15 cellular contexts compared by ENCODE assay signal in genomic region chr11:74682731-74683278, GRCh38. TPM values are rescaled to one million over a fixed set of nuclear protein-coding genes. Genes with fewer than 3 reads are reported as not detected.
DNase-seq lines count a peak whose midpoint lies in the region; ATAC-seq, FAIRE-seq and TF ChIP-seq lines count a peak whose summit lies in the region.
"Had no signal": no experiment of that assay in that cellular context is flagged by ENCODE, and none has a peak within 500 bp of the region (broad histone marks: within the 10 kb centered on the region; RNA-seq: fewer than 3 reads in every experiment).

No MANE protein-coding gene starts in this region.

- peaks cover 9% of the 10 kb centered on the region for H3K9me1 ChIP-seq in IMR-90 (ENCODE audit: insufficient read depth, low read length)

- no peaks in the 10 kb centered on the region for H3K79me2 ChIP-seq in H1 (ENCODE audit: control insufficient read depth in 1 of 2, insufficient read depth in 2 of 2, low read length in 2 of 2)

- peaks cover 3% of the 10 kb centered on the region; the same call in 1 of the 2 replicates for H3K9me3 ChIP-seq in IMR-90 (ENCODE audit: control insufficient read depth, insufficient read depth, low read length)
- no peaks in the 10 kb centered on the region for H3K9me3 ChIP-seq in H1 (ENCODE audit: insufficient read depth in 2 of 2, low read depth in 1 of 2, low read length in 1 of 2)
- H3K9me3 ChIP-seq in mesenchymal stem cell (ENCODE audit: control insufficient read depth, low read length), result no peaks in the 10 kb centered on the region
- H3K9me3 ChIP-seq in stomach, result no peaks in the 10 kb centered on the region
- H3K9me3 ChIP-seq: Caco-2 had no signal

- no peak for TF ChIP-seq CTCF in IMR-90 (conservative IDR thresholded peaks at IDR 0.05; ENCODE audit: low read depth, low read length)
- TF ChIP-seq CTCF in H1 (IDR thresholded peaks at IDR 0.05; ENCODE audit: control extremely low read depth in 1 of 3, insufficient read depth in 1 of 3, low read depth in 1 of 3, low read length in 3 of 3), result no peak
- no peak for TF ChIP-seq CTCF in stomach (IDR thresholded peaks at IDR 0.05)

- FAIRE-seq in H1 (lab: Jason Lieb, UNC), result no peak

- dilution Hi-C loops in IMR-90 (cut with HindIII; ENCODE audit: low sequenced_read_pairs, unreplicated experiment), result no loop called here

- H2BK5ac ChIP-seq in IMR-90 (ENCODE audit: low read depth, low read length, poor library complexity, severe bottlenecking) (no peak overlapping the region), H1 (ENCODE audit: low read depth, low read length) (no peak overlapping the region), mesenchymal stem cell (ENCODE audit: low read depth, low read length, poor library complexity, severe bottlenecking) (no peak overlapping the region)

- no peak overlapping the region for H3K4me3 ChIP-seq in IMR-90 (ENCODE audit: insufficient read depth, low read depth, low read length)
- peak overlapping the region; percentile 40 to 64 (median 45) for H3K4me3 ChIP-seq in H1 (ENCODE audit: extremely low read depth in 1 of 4, insufficient read depth in 2 of 4, low read depth in 3 of 4, low read length in 4 of 4)
- peak overlapping the region in 1 of 2 experiments; percentile 58 for H3K4me3 ChIP-seq in mesenchymal stem cell (ENCODE audit: insufficient read depth in 1 of 2, low read depth in 1 of 2, low read length in 2 of 2)
- peak overlapping the region; percentile 35 to 54 (median 48) for H3K4me3 ChIP-seq in stomach

- H3K23ac ChIP-seq in IMR-90 (ENCODE audit: low read depth, low read length), result no peak overlapping the region
- no peak overlapping the region for H3K23ac ChIP-seq in H1 (ENCODE audit: insufficient read length)
- H3K23ac ChIP-seq in mesenchymal stem cell (ENCODE audit: low read length in 2 of 2), result no peak overlapping the region

- H3K4me1 ChIP-seq in IMR-90 (ENCODE audit: control insufficient read depth, insufficient read depth, low read length) (peaks cover 16% of the 10 kb centered on the region), H1 (replicated peaks in 1 of 4; ENCODE audit: control insufficient read depth in 3 of 4, insufficient read depth in 4 of 4, low read length in 3 of 4) (peaks cover 5 to 8% (median 7%) of the 10 kb centered on the region in 4 experiments; a peak in 6 of 7 replicates), mesenchymal stem cell (ENCODE audit: control insufficient read depth, insufficient read depth, low read depth, low read length) (peaks cover 9% of the 10 kb centered on the region), stomach (peaks cover 24 to 40% (median 33%) of the 10 kb centered on the region in 4 donors)
- H3K4me1 ChIP-seq: Caco-2 had no signal

- no peak overlapping the region for H2AK9ac ChIP-seq in IMR-90 (replicated peaks; ENCODE audit: low read depth, low read length, poor library complexity)

- no peak overlapping the region for H3K56ac ChIP-seq in IMR-90 (ENCODE audit: extremely low read depth, insufficient read depth, low read length)
- no peak overlapping the region for H3K56ac ChIP-seq in H1 (replicated peaks; ENCODE audit: insufficient read length, low read depth, low read length)

- H2BK12ac ChIP-seq in H1 (ENCODE audit: low read depth, low read length), result 0 out of 2 replicates have a peak overlapping the region, but pooled peaks have one; percentile 43
- H2BK12ac ChIP-seq in mesenchymal stem cell (ENCODE audit: low read length in 2 of 2), result no peak overlapping the region

- no peak overlapping the region for H2BK20ac ChIP-seq in IMR-90 (ENCODE audit: low read depth, low read length)
- H2BK20ac ChIP-seq in H1 (ENCODE audit: low read length), result no peak overlapping the region

- H3K79me1 ChIP-seq in IMR-90 (ENCODE audit: low read depth in 1 of 2, low read length in 2 of 2) (no peaks in the 10 kb centered on the region), H1 (ENCODE audit: low read depth, low read length) (no peaks in the 10 kb centered on the region), mesenchymal stem cell (replicated peaks; ENCODE audit: low read length, poor library complexity, severe bottlenecking) (no peaks in the 10 kb centered on the region)

- H2BK120ac ChIP-seq in IMR-90 (ENCODE audit: low read depth, low read length) (peak overlapping the region; percentile 11; the same call in 1 of the 2 replicates), H1 (replicated peaks; ENCODE audit: low read depth, low read length) (no peak overlapping the region), mesenchymal stem cell (ENCODE audit: low read depth, low read length) (no peak overlapping the region)

- H3K4me2 ChIP-seq in IMR-90 (ENCODE audit: low read depth, low read length) (no peak overlapping the region), H1 (ENCODE audit: insufficient read depth in 1 of 2, low read depth in 2 of 2, low read length in 2 of 2) (peak overlapping the region; percentile 49 to 72), mesenchymal stem cell (ENCODE audit: low read length, poor library complexity, severe bottlenecking) (peak overlapping the region; percentile 61)

- H4K8ac ChIP-seq in IMR-90 (ENCODE audit: low read depth in 2 of 2, low read length in 2 of 2) (no peak overlapping the region), H1 (ENCODE audit: extremely low read depth, insufficient read depth, low read length) (peak overlapping the region; percentile 81; the same call in 1 of the 2 replicates), mesenchymal stem cell (ENCODE audit: low read length) (peak overlapping the region; percentile 81)

- intact Hi-C loops in IMR-90 (cut with micrococcal nuclease), result no loop called here
- intact Hi-C loops in stomach (cut with DNase I; ENCODE audit: low total_unique reads), result no loop called here

- TF ChIP-seq EP300 in H1 (IDR thresholded peaks at IDR 0.05; ENCODE audit: borderline replicate concordance in 1 of 2, low read depth in 2 of 2, low read length in 2 of 2) (no peak), stomach (IDR thresholded peaks at IDR 0.05) (no peak)

- H3K27ac ChIP-seq in IMR-90 (ENCODE audit: insufficient read depth, low read length), result no peak overlapping the region
- H3K27ac ChIP-seq in H1 (ENCODE audit: low read depth, low read length), result no peak overlapping the region
- H3K27ac ChIP-seq in mesenchymal stem cell (ENCODE audit: low read length, poor library complexity, severe bottlenecking), result no peak overlapping the region
- H3K27ac ChIP-seq in stomach, result peak overlapping the region in 4 of 5 donors; percentile 5 to 85 (median 56)

- no peak overlapping the region for H3K14ac ChIP-seq in IMR-90 (replicated peaks; ENCODE audit: low read depth, low read length)
- no peak overlapping the region for H3K14ac ChIP-seq in H1 (ENCODE audit: insufficient read length)
- H3K14ac ChIP-seq in mesenchymal stem cell (ENCODE audit: low read length in 2 of 2), result no peak overlapping the region

- no TSS peak for BruUV-seq in IMR-90 (replicated peaks; lab: Mats Ljungman, UMichigan)

- H2AFZ ChIP-seq in IMR-90 (replicated peaks; ENCODE audit: low read length, poor library complexity) (no peak overlapping the region), H1 (ENCODE audit: low read length) (peak overlapping the region; percentile 96; the same call in 1 of the 2 replicates), mesenchymal stem cell (ENCODE audit: low read depth, low read length) (no peak overlapping the region)

- no peak overlapping the region for H4K91ac ChIP-seq in IMR-90 (ENCODE audit: insufficient read depth, low read depth, low read length)
- no peak overlapping the region for H4K91ac ChIP-seq in H1 (replicated peaks; ENCODE audit: insufficient read length, low read length)
- no peak overlapping the region for H4K91ac ChIP-seq in mesenchymal stem cell (ENCODE audit: low read length)

- in situ Hi-C loops in IMR-90 (cut with MboI; ENCODE audit: low sequenced_read_pairs), result no loop called here

- TF ChIP-seq RAD21 in IMR-90 (IDR thresholded peaks at IDR 0.05; ENCODE audit: low read length) (no peak), H1 (IDR thresholded peaks at IDR 0.05 in 1 of 2, conservative IDR thresholded peaks at IDR 0.05 in 1 of 2; ENCODE audit: low read depth in 2 of 2, low read length in 2 of 2) (no peak)

- WGBS in IMR-90 (ENCODE audit: extremely low coverage in 2 of 2, insufficient read length in 1 of 2), 2 experiments, result 87% methylated on average over 5 of the region's 14 CpGs; no CpG with 5 or more reads in 1 of the 2 experiments
- 79% methylated on average over 14 of the region's 14 CpGs; no CpG with 5 or more reads in 1 of the 2 experiments for WGBS in H1 (ENCODE audit: extremely low coverage in 1 of 2, insufficient coverage in 1 of 2, insufficient read length in 1 of 2, insufficient replicate concordance in 2 of 2, low coverage in 1 of 2, low lambda C conversion rate in 2 of 2, missing lambda C conversion rate in 1 of 2), 2 experiments
- WGBS in mesenchymal stem cell, result 88% methylated on average over 14 of the region's 14 CpGs
- WGBS in stomach, 5 donors, result 86 to 92% (median 89%) methylated on average over 14 of the region's 14 CpGs

- DNase-seq in IMR-90 (no peak), H1 (ENCODE audit: low read depth in 1 of 2, low spot score in 2 of 2) (no peak), mesenchymal stem cell (no peak), stomach (no peak), MV-4-11 (lab: John Stamatoyannopoulos, UW) (no peak), erythroblast (lab: John Stamatoyannopoulos, UW) (no peak)
- DNase-seq: activated CD4-positive, alpha-beta T cell treated with anti-CD3 and anti-CD28 coated beads, Interleukin-2, amount 10 ng/mL, durations not matched to agents 7 days and 5 days; NCI-H1048 had no signal

- no peak overlapping the region; the same call in 1 of the 2 replicates for H2AK5ac ChIP-seq in IMR-90 (ENCODE audit: low read depth, low read length)
- no peak overlapping the region for H2AK5ac ChIP-seq in H1 (ENCODE audit: low read depth, low read length)
- H2AK5ac ChIP-seq in mesenchymal stem cell (ENCODE audit: low read length, severe bottlenecking), result no peak overlapping the region

- ATAC-seq in IMR-90 (ENCODE audit: low read depth) (no peak), HG03520 (IDR thresholded peaks at IDR 0.05; ENCODE audit: unreplicated experiment) (no peak), GM18519 (IDR thresholded peaks at IDR 0.05; ENCODE audit: low FRiP score, unreplicated experiment) (no peak)
- ATAC-seq: activated naive CD8-positive, alpha-beta T cell treated with anti-CD3 and anti-CD28 coated beads, Interleukin-2, amount 50 U/mL, for 24 hours; stimulated activated memory B cell treated with anti-CD40 and anti-IgM and Interleukin-4, amounts not matched to agents 10 μg/mL and 1 μg/mL and 100 μg/mL, for 72 hours had no signal

- H4K20me1 ChIP-seq in IMR-90 (ENCODE audit: insufficient read depth, low read length) (no peaks in the 10 kb centered on the region), H1 (replicated peaks in 1 of 2; ENCODE audit: control insufficient read depth in 1 of 2, insufficient read depth in 2 of 2, low read length in 2 of 2) (no peaks in the 10 kb centered on the region)

- CTCF ChIA-PET in IMR-90 (lab: Yijun Ruan, JAX) (interaction anchor here (0.7 kb wide), 1 partner anchor 68 kb away, joined by 3 read pairs; no protein-coding TSS in a partner anchor), H1 (lab: Charles Lee; ENCODE audit: partially characterized antibody) (interaction anchor here (1.0 to 10.2 kb wide), 15 partner anchors 9 to 308 kb away, joined by 3 to 72 read pairs (median 3); no protein-coding TSS in a partner anchor)

- H3K18ac ChIP-seq in IMR-90 (ENCODE audit: low read depth, low read length), result no peak overlapping the region; the same call in 1 of the 2 replicates
- H3K18ac ChIP-seq in H1 (ENCODE audit: extremely low read depth, low read length), result no peak overlapping the region
- no peak overlapping the region for H3K18ac ChIP-seq in mesenchymal stem cell (ENCODE audit: low read depth in 1 of 2, low read length in 2 of 2)

- POLR2A ChIA-PET in IMR-90 (lab: Charles Lee; ENCODE audit: unreplicated experiment), result no interaction called here
- POLR2A ChIA-PET in H1 (lab: Charles Lee; ENCODE audit: partially characterized antibody), result interaction anchor here (0.8 to 1.7 kb wide), 2 partner anchors 15 to 49 kb away, joined by 3 to 4 read pairs; partner anchors contain the start of gene CHRDL2

- H4K5ac ChIP-seq in IMR-90 (ENCODE audit: low read depth, low read length) (no peak overlapping the region; the same call in 1 of the 2 replicates), H1 (ENCODE audit: insufficient read length, low read depth, low read length) (no peak overlapping the region)

- no peaks in the 10 kb centered on the region for H3K23me2 ChIP-seq in H1 (ENCODE audit: low read depth, low read length)

- no peak for TF ChIP-seq POLR2A in IMR-90 (IDR thresholded peaks at IDR 0.05; ENCODE audit: low read depth, low read length)
- TF ChIP-seq POLR2A in H1 (IDR thresholded peaks at IDR 0.05; ENCODE audit: control extremely low read depth in 1 of 2, low read depth in 2 of 2, low read length in 2 of 2), result no peak
- TF ChIP-seq POLR2A in stomach (IDR thresholded peaks at IDR 0.05), result no peak
- no peak for TF ChIP-seq POLR2A in erythroblast (IDR thresholded peaks at IDR 0.05; ENCODE audit: low read length)

- H3K27me3 ChIP-seq in IMR-90 (ENCODE audit: control insufficient read depth, insufficient read depth, low read length) (no peaks in the 10 kb centered on the region), H1 (replicated peaks in 1 of 4; ENCODE audit: control insufficient read depth in 3 of 4, extremely low read depth in 1 of 4, insufficient read depth in 3 of 4, low read length in 3 of 4) (peaks cover 0 to 12% (median 7%) of the 10 kb centered on the region in 4 experiments; a peak in 5 of 7 replicates), mesenchymal stem cell (ENCODE audit: control insufficient read depth in 1 of 2, insufficient read depth in 1 of 2, low read length in 2 of 2) (peaks cover 0 to 5% of the 10 kb centered on the region in 2 experiments), stomach (peaks cover 0 to 16% (median 6%) of the 10 kb centered on the region in 3 donors)

- no peaks in the 10 kb centered on the region for H3K36me3 ChIP-seq in IMR-90 (ENCODE audit: control insufficient read depth, insufficient read depth, low read length)
- H3K36me3 ChIP-seq in H1 (ENCODE audit: control insufficient read depth in 2 of 4, insufficient read depth in 4 of 4, low read length in 3 of 4), result no peaks in the 10 kb centered on the region
- no peaks in the 10 kb centered on the region for H3K36me3 ChIP-seq in mesenchymal stem cell (ENCODE audit: control insufficient read depth in 1 of 2, insufficient read depth in 2 of 2, low read depth in 1 of 2, low read length in 2 of 2)
- H3K36me3 ChIP-seq in stomach, result no peaks in the 10 kb centered on the region

- 0 out of 2 replicates have a peak overlapping the region, but pooled peaks have one; percentile 19 for H3K4ac ChIP-seq in IMR-90 (ENCODE audit: low read depth, low read length)
- no peak overlapping the region for H3K4ac ChIP-seq in H1 (replicated peaks; ENCODE audit: insufficient read length, low read depth, low read length)
- H3K4ac ChIP-seq in mesenchymal stem cell (ENCODE audit: low read depth in 1 of 2, low read length in 2 of 2), result no peak overlapping the region

- H2BK15ac ChIP-seq in IMR-90 (ENCODE audit: low read depth, low read length) (peak overlapping the region; percentile 15; the same call in 1 of the 3 replicates), H1 (ENCODE audit: low read length) (no peak overlapping the region), mesenchymal stem cell (ENCODE audit: low read depth, poor library complexity, severe bottlenecking) (no peak overlapping the region)

- H3K9ac ChIP-seq in IMR-90 (ENCODE audit: low read depth, low read length), result no peak overlapping the region
- peak overlapping the region in 3 of 4 experiments; percentile 12 to 58 (median 45); a peak in 4 of 7 replicates for H3K9ac ChIP-seq in H1 (replicated peaks in 1 of 4; ENCODE audit: extremely low read depth in 1 of 4, low read depth in 3 of 4, low read length in 3 of 4)
- peak overlapping the region; percentile 80 for H3K9ac ChIP-seq in mesenchymal stem cell (ENCODE audit: low read length)

RNA-seq across cellular contexts. Expression of gene CHRDL2, which starts 48.4 kb away (rescaled TPM):
- total RNA-seq in IMR-90 (2012; rRNA removed) (not detected in 2 replicates), stomach (10 to 100 TPM in 2 of 5 donors, 1 to 10 TPM in 2, under 1 TPM in 1; 0.92 to 14.6 (median 7.2) TPM)
- polyA plus RNA-seq in IMR-90 (2012; rRNA removed) (0.37 and 0.80 TPM in 2 replicates), H1 (2011; rRNA removed) (0.26 and 0.49 TPM in 2 replicates), stomach (10 to 100 TPM in 1 of 3 donors, 1 to 10 TPM in 1, not detected in 1; 5.4 to 38.4 TPM)
- 0.95 and 2.3 TPM in 2 replicates for polyA plus RNA-seq in IMR-90 (2012; cell fraction: cytosol; rRNA removed)
- 0.64 and 0.66 TPM in 2 replicates for polyA plus RNA-seq in IMR-90 (2012; cell fraction: nucleus; rRNA removed; ENCODE audit: low replicate concordance)
- total RNA-seq in H1 (2021; fragmentation: NEBNext Ultra II Directional; extraction: Animal tissue kit (Norgen Biotek cat#: 25700)), result 0.25 and 0.48 TPM in 2 replicates
- polyA plus RNA-seq in H1 (2011; cell fraction: cytosol; rRNA removed), result 0.18 TPM
- 0.24 TPM for polyA plus RNA-seq in H1 (2011; cell fraction: nucleus; rRNA removed)
- 0.40 to 1.0 TPM (median 0.56 TPM) in 4 replicates for polyA plus RNA-seq in H1 (2012, experiment 1 of 2)
- 0.58 TPM for polyA plus RNA-seq in H1 (2012, experiment 2 of 2)
- polyA plus RNA-seq in H1 (2013, experiment 1 of 2), result 1.2 TPM
- polyA plus RNA-seq in H1 (2013, experiment 2 of 2), result 0.52 TPM
- 0.09 and 0.34 TPM in 2 replicates for polyA minus RNA-seq in H1 (2011; rRNA and poly(A)+ RNA removed)
- polyA minus RNA-seq in H1 (2011; cell fraction: cytosol; rRNA and poly(A)+ RNA removed), result not detected
- polyA minus RNA-seq in H1 (2011; cell fraction: nucleus; rRNA and poly(A)+ RNA removed), result 0.40 TPM
- not detected for polyA plus RNA-seq in mesenchymal stem cell (2013, experiment 1 of 2)
- polyA plus RNA-seq in mesenchymal stem cell (2013, experiment 2 of 2), result not detected
- total RNA-seq: activated CD4-positive, alpha-beta T cell treated with anti-CD3 and anti-CD28 coated beads, Interleukin-2, amount 10 ng/mL, durations not matched to agents 7 days and 5 days; lung microvascular endothelial cell; NCI-H460 had no signal

Comparison
In these comparisons a context has a peak if more than half of its experiments do, and no peak if none do; other contexts are left out.
1. H3K27ac ChIP-seq: peak in stomach (4 of 5); none in IMR-90 (single experiment), H1 (single experiment) and mesenchymal stem cell (single experiment).
2. H4K8ac ChIP-seq: peak in H1 (single experiment) and mesenchymal stem cell (single experiment); none in IMR-90 (0 of 2).